1 cellular context compared by ENCODE assay signal in the genomic region with DNA sequence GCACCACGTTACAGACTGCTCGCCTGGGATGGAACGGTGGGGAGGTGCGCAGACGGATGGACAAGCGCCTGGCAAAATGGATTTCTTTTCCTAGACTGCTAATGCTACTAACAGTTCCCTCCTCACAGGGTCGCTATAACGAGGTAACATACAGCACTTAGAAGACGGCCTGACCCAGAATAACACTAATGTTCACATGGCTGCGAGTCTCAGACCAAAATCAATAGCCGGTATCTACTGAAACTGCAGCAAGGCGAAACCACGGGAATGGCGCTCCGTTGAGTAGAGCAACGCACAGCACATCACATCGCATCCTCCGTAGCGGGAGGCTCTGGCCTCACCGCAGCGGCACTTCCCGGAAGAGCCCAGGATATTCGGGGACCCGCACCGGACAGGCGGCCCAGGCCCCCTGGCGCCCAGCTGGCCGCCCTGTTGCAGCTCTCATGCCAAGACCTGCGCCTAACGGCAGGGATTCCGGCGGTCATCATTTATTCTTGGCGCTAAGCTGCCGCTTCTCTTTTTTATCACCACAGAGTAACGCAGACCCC.
TF ChIP-seq lines count a peak whose summit lies in the region.

No MANE protein-coding gene starts in this region.

TF ChIP-seq in HepG2, 621 proteins besides CTCF, POLR2A, EP300 and RAD21 (continued from another document and continues in another):
- 0 out of 2 replicates have a peak, but pooled peaks have one; percentile 1 for TF ChIP-seq ZNF280B (CRISPR knock-in tag; IDR thresholded peaks at IDR 0.05; ENCODE audit: borderline replicate concordance)
- TF ChIP-seq FOSL2 (CRISPR knock-in tag; IDR thresholded peaks at IDR 0.05): no peak
- TF ChIP-seq HIVEP1 (CRISPR knock-in tag; IDR thresholded peaks at IDR 0.05): no peak
- TF ChIP-seq THAP11 (CRISPR knock-in tag; IDR thresholded peaks at IDR 0.05): no peak
- TF ChIP-seq CEBPG (CRISPR knock-in tag; IDR thresholded peaks at IDR 0.05): no peak
- no peak for TF ChIP-seq HNRNPUL1 (IDR thresholded peaks at IDR 0.05; ENCODE audit: low read depth, low read length)
- TF ChIP-seq NRL (CRISPR knock-in tag; IDR thresholded peaks at IDR 0.05; ENCODE audit: borderline replicate concordance): no peak
- TF ChIP-seq ADNP (CRISPR knock-in tag; IDR thresholded peaks at IDR 0.05): no peak
- no peak for TF ChIP-seq GTF2F1 (IDR thresholded peaks at IDR 0.05; ENCODE audit: low read length)
- no peak for TF ChIP-seq NFKBIZ (CRISPR knock-in tag; IDR thresholded peaks at IDR 0.05)
- no peak for TF ChIP-seq ZNF317 (CRISPR knock-in tag; IDR thresholded peaks at IDR 0.05)
- no peak for TF ChIP-seq ZNF546 (CRISPR knock-in tag; conservative IDR thresholded peaks at IDR 0.05)
- 0 out of 2 replicates have a peak, but pooled peaks have one; percentile 71 for TF ChIP-seq ZNF512 (CRISPR knock-in tag; IDR thresholded peaks at IDR 0.05)
- TF ChIP-seq ZNF282 (IDR thresholded peaks at IDR 0.05; ENCODE audit: partially characterized antibody): no peak
- no peak for TF ChIP-seq ZNF766 (CRISPR knock-in tag; IDR thresholded peaks at IDR 0.05; ENCODE audit: borderline replicate concordance)
- no peak for TF ChIP-seq ZNF552 (CRISPR knock-in tag; IDR thresholded peaks at IDR 0.05; ENCODE audit: borderline replicate concordance)
- TF ChIP-seq, protein P1, sequence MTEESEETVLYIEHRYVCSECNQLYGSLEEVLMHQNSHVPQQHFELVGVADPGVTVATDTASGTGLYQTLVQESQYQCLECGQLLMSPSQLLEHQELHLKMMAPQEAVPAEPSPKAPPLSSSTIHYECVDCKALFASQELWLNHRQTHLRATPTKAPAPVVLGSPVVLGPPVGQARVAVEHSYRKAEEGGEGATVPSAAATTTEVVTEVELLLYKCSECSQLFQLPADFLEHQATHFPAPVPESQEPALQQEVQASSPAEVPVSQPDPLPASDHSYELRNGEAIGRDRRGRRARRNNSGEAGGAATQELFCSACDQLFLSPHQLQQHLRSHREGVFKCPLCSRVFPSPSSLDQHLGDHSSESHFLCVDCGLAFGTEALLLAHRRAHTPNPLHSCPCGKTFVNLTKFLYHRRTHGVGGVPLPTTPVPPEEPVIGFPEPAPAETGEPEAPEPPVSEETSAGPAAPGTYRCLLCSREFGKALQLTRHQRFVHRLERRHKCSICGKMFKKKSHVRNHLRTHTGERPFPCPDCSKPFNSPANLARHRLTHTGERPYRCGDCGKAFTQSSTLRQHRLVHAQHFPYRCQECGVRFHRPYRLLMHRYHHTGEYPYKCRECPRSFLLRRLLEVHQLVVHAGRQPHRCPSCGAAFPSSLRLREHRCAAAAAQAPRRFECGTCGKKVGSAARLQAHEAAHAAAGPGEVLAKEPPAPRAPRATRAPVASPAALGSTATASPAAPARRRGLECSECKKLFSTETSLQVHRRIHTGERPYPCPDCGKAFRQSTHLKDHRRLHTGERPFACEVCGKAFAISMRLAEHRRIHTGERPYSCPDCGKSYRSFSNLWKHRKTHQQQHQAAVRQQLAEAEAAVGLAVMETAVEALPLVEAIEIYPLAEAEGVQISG (CRISPR knock-in tag; IDR thresholded peaks at IDR 0.05): no peak
- no peak for TF ChIP-seq SMYD3 (CRISPR knock-in tag; IDR thresholded peaks at IDR 0.05)
- no peak for TF ChIP-seq POLR2G (IDR thresholded peaks at IDR 0.05; ENCODE audit: low read depth, low read length)
- no peak; the same call in 1 of the 2 replicates for TF ChIP-seq FOXM1 (CRISPR knock-in tag; IDR thresholded peaks at IDR 0.05)
- TF ChIP-seq RBM39 (IDR thresholded peaks at IDR 0.05; ENCODE audit: low read depth, low read length, poor library complexity, severe bottlenecking): no peak
- TF ChIP-seq ZNF333 (CRISPR knock-in tag; IDR thresholded peaks at IDR 0.05; ENCODE audit: borderline replicate concordance): no peak
- TF ChIP-seq ZNF512B (CRISPR knock-in tag; IDR thresholded peaks at IDR 0.05; ENCODE audit: borderline replicate concordance): no peak; the same call in 1 of the 2 replicates
- TF ChIP-seq ZNF792 (CRISPR knock-in tag; IDR thresholded peaks at IDR 0.05): no peak
- TF ChIP-seq, protein P2, sequence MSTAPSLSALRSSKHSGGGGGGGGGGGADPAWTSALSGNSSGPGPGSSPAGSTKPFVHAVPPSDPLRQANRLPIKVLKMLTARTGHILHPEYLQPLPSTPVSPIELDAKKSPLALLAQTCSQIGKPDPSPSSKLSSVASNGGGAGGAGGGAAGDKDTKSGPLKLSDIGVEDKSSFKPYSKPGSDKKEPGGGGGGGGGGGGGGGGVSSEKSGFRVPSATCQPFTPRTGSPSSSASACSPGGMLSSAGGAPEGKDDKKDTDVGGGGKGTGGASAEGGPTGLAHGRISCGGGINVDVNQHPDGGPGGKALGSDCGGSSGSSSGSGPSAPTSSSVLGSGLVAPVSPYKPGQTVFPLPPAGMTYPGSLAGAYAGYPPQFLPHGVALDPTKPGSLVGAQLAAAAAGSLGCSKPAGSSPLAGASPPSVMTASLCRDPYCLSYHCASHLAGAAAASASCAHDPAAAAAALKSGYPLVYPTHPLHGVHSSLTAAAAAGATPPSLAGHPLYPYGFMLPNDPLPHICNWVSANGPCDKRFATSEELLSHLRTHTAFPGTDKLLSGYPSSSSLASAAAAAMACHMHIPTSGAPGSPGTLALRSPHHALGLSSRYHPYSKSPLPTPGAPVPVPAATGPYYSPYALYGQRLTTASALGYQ (CRISPR knock-in tag; IDR thresholded peaks at IDR 0.05): no peak
- peak; percentile 59 for TF ChIP-seq ELF1 (CRISPR knock-in tag; IDR thresholded peaks at IDR 0.05)
- no peak for TF ChIP-seq PRPF4 (IDR thresholded peaks at IDR 0.05; ENCODE audit: low read depth, low read length, poor library complexity, severe bottlenecking)
- TF ChIP-seq, protein P3, sequence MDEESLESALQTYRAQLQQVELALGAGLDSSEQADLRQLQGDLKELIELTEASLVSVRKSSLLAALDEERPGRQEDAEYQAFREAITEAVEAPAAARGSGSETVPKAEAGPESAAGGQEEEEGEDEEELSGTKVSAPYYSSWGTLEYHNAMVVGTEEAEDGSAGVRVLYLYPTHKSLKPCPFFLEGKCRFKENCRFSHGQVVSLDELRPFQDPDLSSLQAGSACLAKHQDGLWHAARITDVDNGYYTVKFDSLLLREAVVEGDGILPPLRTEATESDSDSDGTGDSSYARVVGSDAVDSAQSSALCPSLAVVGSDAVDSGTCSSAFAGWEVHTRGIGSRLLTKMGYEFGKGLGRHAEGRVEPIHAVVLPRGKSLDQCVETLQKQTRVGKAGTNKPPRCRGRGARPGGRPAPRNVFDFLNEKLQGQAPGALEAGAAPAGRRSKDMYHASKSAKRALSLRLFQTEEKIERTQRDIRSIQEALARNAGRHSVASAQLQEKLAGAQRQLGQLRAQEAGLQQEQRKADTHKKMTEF (CRISPR knock-in tag; IDR thresholded peaks at IDR 0.05): no peak
- no peak for TF ChIP-seq ATF3 (CRISPR knock-in tag; IDR thresholded peaks at IDR 0.05)
- no peak for TF ChIP-seq KDM1A (CRISPR knock-in tag; IDR thresholded peaks at IDR 0.05)
- TF ChIP-seq SMC3 (IDR thresholded peaks at IDR 0.05; ENCODE audit: low read length): no peak
- TF ChIP-seq XBP1 (CRISPR knock-in tag; IDR thresholded peaks at IDR 0.05): no peak
- no peak for TF ChIP-seq ZBTB44 (CRISPR knock-in tag; IDR thresholded peaks at IDR 0.05)
- TF ChIP-seq HNRNPLL (IDR thresholded peaks at IDR 0.05; ENCODE audit: low read depth, low read length, poor library complexity, severe bottlenecking): peak; percentile 79
- no peak for TF ChIP-seq ZBTB7B (CRISPR knock-in tag; IDR thresholded peaks at IDR 0.05)
- TF ChIP-seq RBAK (CRISPR knock-in tag; IDR thresholded peaks at IDR 0.05): peak; percentile 72; the same call in 1 of the 2 replicates
- TF ChIP-seq ATF7 (IDR thresholded peaks at IDR 0.05): no peak
- no peak for TF ChIP-seq ATF7 (CRISPR knock-in tag; IDR thresholded peaks at IDR 0.05)
- no peak for TF ChIP-seq RXRA (CRISPR knock-in tag; IDR thresholded peaks at IDR 0.05)
- TF ChIP-seq, protein P4, sequence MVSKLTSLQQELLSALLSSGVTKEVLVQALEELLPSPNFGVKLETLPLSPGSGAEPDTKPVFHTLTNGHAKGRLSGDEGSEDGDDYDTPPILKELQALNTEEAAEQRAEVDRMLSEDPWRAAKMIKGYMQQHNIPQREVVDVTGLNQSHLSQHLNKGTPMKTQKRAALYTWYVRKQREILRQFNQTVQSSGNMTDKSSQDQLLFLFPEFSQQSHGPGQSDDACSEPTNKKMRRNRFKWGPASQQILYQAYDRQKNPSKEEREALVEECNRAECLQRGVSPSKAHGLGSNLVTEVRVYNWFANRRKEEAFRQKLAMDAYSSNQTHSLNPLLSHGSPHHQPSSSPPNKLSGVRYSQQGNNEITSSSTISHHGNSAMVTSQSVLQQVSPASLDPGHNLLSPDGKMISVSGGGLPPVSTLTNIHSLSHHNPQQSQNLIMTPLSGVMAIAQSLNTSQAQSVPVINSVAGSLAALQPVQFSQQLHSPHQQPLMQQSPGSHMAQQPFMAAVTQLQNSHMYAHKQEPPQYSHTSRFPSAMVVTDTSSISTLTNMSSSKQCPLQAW (CRISPR knock-in tag; IDR thresholded peaks at IDR 0.05): no peak
- no peak for TF ChIP-seq E2F2 (CRISPR knock-in tag; IDR thresholded peaks at IDR 0.05; ENCODE audit: borderline replicate concordance)
- TF ChIP-seq ZZZ3 (CRISPR knock-in tag; IDR thresholded peaks at IDR 0.05; ENCODE audit: borderline replicate concordance): no peak
- peak; percentile 33; the same call in 1 of the 2 replicates for TF ChIP-seq ZNF20 (CRISPR knock-in tag; IDR thresholded peaks at IDR 0.05)
- no peak for TF ChIP-seq MEIS1 (CRISPR knock-in tag; IDR thresholded peaks at IDR 0.05; ENCODE audit: borderline replicate concordance)
- 0 out of 2 replicates have a peak, but pooled peaks have one; percentile 28 for TF ChIP-seq ZNF225 (CRISPR knock-in tag; IDR thresholded peaks at IDR 0.05)
- TF ChIP-seq ZNF12 (CRISPR knock-in tag; IDR thresholded peaks at IDR 0.05): no peak; the same call in 1 of the 2 replicates
- TF ChIP-seq ZC3H4 (CRISPR knock-in tag; IDR thresholded peaks at IDR 0.05; ENCODE audit: borderline replicate concordance): no peak
